In genomic region chr5:43227655-43228054, GRCh38 we compare ENCODE assay signal across 8 cellular contexts. TPM values are rescaled to one million over a fixed set of nuclear protein-coding genes. Genes with fewer than 3 reads are reported as not detected.
A peak's percentile ranks its signal among the peaks of the same experiment; 100 is the strongest.
DNase-seq lines count a peak whose midpoint lies in the region; ATAC-seq, FAIRE-seq and TF ChIP-seq lines count a peak whose summit lies in the region.

No MANE protein-coding gene starts in this region.

- H2BK5ac ChIP-seq in neuronal stem cell (ENCODE audit: low read length), result no peak overlapping the region

- FAIRE-seq in pancreas (lab: Jason Lieb, UNC), result no peak

- peaks cover 0 to 4% (median 0%) of the 10 kb centered on the region in 3 donors for H3K4me1 ChIP-seq in pancreas
- H3K4me1 ChIP-seq in neuronal stem cell (ENCODE audit: control insufficient read depth in 2 of 2, insufficient read depth in 1 of 2, low read depth in 1 of 2, low read length in 2 of 2), result no peaks in the 10 kb centered on the region

- H3K36me3 Mint-ChIP-seq in activated CD4-positive, alpha-beta memory T cell treated with anti-CD3 and anti-CD28 coated beads, Interleukin-2, amount 10 ng/mL, durations not matched to agents 7 days and 5 days (ENCODE audit: low read depth), result no peaks in the 10 kb centered on the region

- H4K91ac ChIP-seq in neuronal stem cell (ENCODE audit: low read depth, low read length, poor library complexity), result no peak overlapping the region

- intact Hi-C loops in pancreas (cut with DNase I), result no loop called here

- no peak overlapping the region for H3K9ac ChIP-seq in neuronal stem cell (ENCODE audit: low read depth, low read length, poor library complexity)

- no peak overlapping the region for H3K14ac ChIP-seq in neuronal stem cell (ENCODE audit: low read length)

- ATAC-seq in pancreas (peak; percentile 66 to 86 (median 82)), HG02840 (IDR thresholded peaks at IDR 0.05; ENCODE audit: low FRiP score, unreplicated experiment) (no peak)

- H3K36me3 ChIP-seq in GM06990 (ENCODE audit: control insufficient read depth, insufficient read depth, low read length) (no peaks in the 10 kb centered on the region), pancreas (no peaks in the 10 kb centered on the region), neuronal stem cell (replicated peaks in 1 of 2; ENCODE audit: control insufficient read depth in 2 of 2, insufficient read depth in 2 of 2, low read length in 2 of 2) (no peaks in the 10 kb centered on the region)

- H3K9me3 ChIP-seq in pancreas (no peaks in the 10 kb centered on the region), neuronal stem cell (replicated peaks in 1 of 2; ENCODE audit: control insufficient read depth in 2 of 2, insufficient read depth in 1 of 2, low read depth in 1 of 2, low read length in 2 of 2) (no peaks in the 10 kb centered on the region)

- H3K4me3 Mint-ChIP-seq in activated CD4-positive, alpha-beta memory T cell treated with anti-CD3 and anti-CD28 coated beads, Interleukin-2, amount 10 ng/mL, durations not matched to agents 7 days and 5 days, result no peak overlapping the region

- H3K18ac ChIP-seq in neuronal stem cell (ENCODE audit: low read length), result no peak overlapping the region

- no peak overlapping the region for H2BK120ac ChIP-seq in neuronal stem cell (ENCODE audit: low read depth, low read length)

- no peak overlapping the region for H3K4me2 ChIP-seq in neuronal stem cell (ENCODE audit: insufficient read depth, low read length, poor library complexity, severe bottlenecking)

- CTCF ChIA-PET in activated CD4-positive, alpha-beta memory T cell treated with anti-CD3 and anti-CD28 coated beads, Interleukin-2, amount 10 ng/mL, durations not matched to agents 7 days and 5 days (lab: Charles Lee), result interaction anchor here (1.2 to 1.4 kb wide), 2 partner anchors 84 to 162 kb away, joined by 4 read pairs; no protein-coding TSS in a partner anchor

- H3K4ac ChIP-seq in neuronal stem cell (ENCODE audit: low read length), result no peak overlapping the region

- no peaks in the 10 kb centered on the region for H3K9me3 Mint-ChIP-seq in activated CD4-positive, alpha-beta memory T cell treated with anti-CD3 and anti-CD28 coated beads, Interleukin-2, amount 10 ng/mL, durations not matched to agents 7 days and 5 days

- H3K23ac ChIP-seq in neuronal stem cell (ENCODE audit: low read depth, low read length, poor library complexity), result no peak overlapping the region

- H3K27me3 Mint-ChIP-seq in activated CD4-positive, alpha-beta memory T cell treated with anti-CD3 and anti-CD28 coated beads, Interleukin-2, amount 10 ng/mL, durations not matched to agents 7 days and 5 days, result no peaks in the 10 kb centered on the region

- H3K27ac ChIP-seq in pancreas (no peak overlapping the region), neuronal stem cell (replicated peaks; ENCODE audit: low read length) (no peak overlapping the region)

- no peak overlapping the region for H2AK5ac ChIP-seq in neuronal stem cell (ENCODE audit: low read depth, low read length)

- H2BK15ac ChIP-seq in neuronal stem cell (ENCODE audit: low read length), result no peak overlapping the region

- H4K8ac ChIP-seq in neuronal stem cell (ENCODE audit: low read depth, low read length), result no peak overlapping the region

- H3K27me3 ChIP-seq in GM06990 (replicated peaks; ENCODE audit: control insufficient read depth, insufficient read depth, low read length) (no peaks in the 10 kb centered on the region), pancreas (no peaks in the 10 kb centered on the region), neuronal stem cell (ENCODE audit: control insufficient read depth in 3 of 3, insufficient read depth in 3 of 3, low read depth in 1 of 3, low read length in 3 of 3) (peaks cover 0 to 2% (median 0%) of the 10 kb centered on the region in 3 experiments)

- POLR2A ChIA-PET in activated CD4-positive, alpha-beta memory T cell treated with anti-CD3 and anti-CD28 coated beads, Interleukin-2, amount 10 ng/mL, durations not matched to agents 7 days and 5 days (lab: Charles Lee), result no interaction called here

- H2AFZ ChIP-seq in neuronal stem cell (ENCODE audit: low read length), result no peak overlapping the region

- no peaks in the 10 kb centered on the region for H3K4me1 Mint-ChIP-seq in activated CD4-positive, alpha-beta memory T cell treated with anti-CD3 and anti-CD28 coated beads, Interleukin-2, amount 10 ng/mL, durations not matched to agents 7 days and 5 days

- no peak overlapping the region for H2BK12ac ChIP-seq in neuronal stem cell (ENCODE audit: low read length)

- DNase-seq in GM06990 (ENCODE audit: extremely low read depth, insufficient read length), result no peak
- DNase-seq in LoVo (ENCODE audit: low spot score), result peak; percentile 31
- peak; percentile 78 to 79 for DNase-seq in cardiac fibroblast (ENCODE audit: low read depth in 2 of 2)
- DNase-seq in pancreas, result peak in 3 of 6 donors; percentile 16 to 41 (median 25)
- DNase-seq in stimulated activated CD8-positive, alpha-beta memory T cell treated with anti-CD3 and anti-CD28 coated beads, Interleukin-4, amount 100 ng/mL, for 48 hours, result no peak
- DNase-seq in activated CD4-positive, alpha-beta memory T cell treated with anti-CD3 and anti-CD28 coated beads, Interleukin-2, amount 10 ng/mL, durations not matched to agents 7 days and 5 days, result no peak
- DNase-seq in neuronal stem cell (ENCODE audit: low spot score), result no peak

- 14 to 16% methylated on average over 1 of the region's 1 CpG for WGBS in pancreas, 2 donors
- WGBS in neuronal stem cell (ENCODE audit: extremely low coverage in 2 of 2, insufficient read length in 2 of 2, insufficient replicate concordance in 1 of 2), 2 donors, result no CpG with 5 or more reads among the region's 1 CpG

- no peak overlapping the region for H3K4me3 ChIP-seq in GM06990 (replicated peaks; ENCODE audit: low read depth, low read length)
- H3K4me3 ChIP-seq in cardiac fibroblast (replicated peaks in 1 of 2; ENCODE audit: low read depth in 2 of 2, low read length in 2 of 2), result no peak overlapping the region
- no peak overlapping the region for H3K4me3 ChIP-seq in pancreas
- H3K4me3 ChIP-seq in neuronal stem cell (ENCODE audit: low read length in 2 of 2), result no peak overlapping the region

- H3K79me1 ChIP-seq in neuronal stem cell (ENCODE audit: low read depth, low read length), result no peaks in the 10 kb centered on the region

- no peak overlapping the region for H3K27ac Mint-ChIP-seq in activated CD4-positive, alpha-beta memory T cell treated with anti-CD3 and anti-CD28 coated beads, Interleukin-2, amount 10 ng/mL, durations not matched to agents 7 days and 5 days

- TF ChIP-seq CTCF in GM06990 (IDR thresholded peaks at IDR 0.05; ENCODE audit: insufficient read depth, low read length, poor library complexity, severe bottlenecking) (peak; percentile 49), cardiac fibroblast (IDR thresholded peaks at IDR 0.05; ENCODE audit: low read depth, low read length) (peak; percentile 63), pancreas (IDR thresholded peaks at IDR 0.05) (peak in 3 of 4 donors; percentile 17 to 34 (median 19))

RNA-seq across cellular contexts. Expression of gene NIM1K, which starts 35.6 kb away (rescaled TPM):
- total RNA-seq in pancreas, result under 1 TPM in 4 of 6 donors, not detected in 2; 0.06 to 0.37 (median 0.24) TPM
- polyA plus RNA-seq in pancreas, result under 1 TPM; 0.42 to 0.77 TPM
- under 1 TPM; 0.73 to 0.83 TPM for total RNA-seq in activated CD4-positive, alpha-beta memory T cell treated with anti-CD3 and anti-CD28 coated beads, Interleukin-2, amount 10 ng/mL, durations not matched to agents 7 days and 5 days
- 0.06 TPM for polyA plus RNA-seq in neuronal stem cell (2013, experiment 1 of 2)
- polyA plus RNA-seq in neuronal stem cell (2013, experiment 2 of 2), result not detected

Comparison
In these comparisons a context has a peak if more than half of its experiments do, and no peak if none do; other contexts are left out.
1. DNase-seq: peak in LoVo (single experiment) and cardiac fibroblast (2 of 2); none in GM06990 (single experiment), stimulated activated CD8-positive, alpha-beta memory T cell treated with anti-CD3 and anti-CD28 coated beads, Interleukin-4, amount 100 ng/mL, for 48 hours (single experiment), activated CD4-positive, alpha-beta memory T cell treated with anti-CD3 and anti-CD28 coated beads, Interleukin-2, amount 10 ng/mL, durations not matched to agents 7 days and 5 days (single experiment) and neuronal stem cell (single experiment).
2. Peak in every context shown above with its lines, with median percentiles within 50 percentile points of each other: CTCF ChIP-seq.